Comparison of ENCODE assay signal across 12 cellular contexts in the genomic region with DNA sequence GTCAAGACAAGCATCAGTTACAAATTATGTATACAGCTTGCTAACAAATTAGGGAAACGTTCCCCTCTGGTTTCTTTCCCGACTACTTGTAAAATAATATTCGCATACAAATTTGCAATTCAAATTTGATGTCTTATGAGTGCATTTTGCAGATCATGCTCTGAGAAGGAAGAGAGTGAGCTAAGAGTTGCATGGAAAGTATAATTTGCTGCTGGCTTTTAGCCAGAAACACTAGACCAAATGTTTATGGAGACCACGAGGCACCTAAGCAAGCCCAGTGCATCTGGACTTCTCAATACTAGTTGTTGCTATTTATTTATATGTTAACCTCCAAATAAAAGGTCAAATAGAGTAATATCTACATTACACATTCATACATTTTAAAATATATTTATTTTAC.
"Had no signal": no experiment of that assay in that cellular context is flagged by ENCODE, and none has a peak within 500 bp of the region (broad histone marks: within the 10 kb centered on the region; RNA-seq: fewer than 3 reads in every experiment).

No MANE protein-coding gene starts in this region.

- DNase-seq: activated CD4-positive, alpha-beta T cell treated with anti-CD3 and anti-CD28 coated beads for 48 hours; activated naive CD4-positive, alpha-beta T cell; aorta; left cardiac atrium; lower lobe of right lung; ovary; stimulated activated CD4-positive, alpha-beta T cell treated with anti-CD3 and anti-CD28 coated beads, Interleukin-12 subunit alpha, Interleukin-12 subunit beta, amount 100 ng/mL, for 4 hours; stimulated activated naive CD4-positive, alpha-beta T cell; substantia nigra; trophoblast cell; WERI-Rb-1 had no signal

- ATAC-seq: left cardiac atrium, lower lobe of right lung had no signal

- H3K36me3 ChIP-seq: breast epithelium, lower lobe of right lung, ovary, WERI-Rb-1 had no signal

- H3K27me3 ChIP-seq: breast epithelium, ovary had no signal

- H3K9me3 ChIP-seq: breast epithelium, lower lobe of right lung, ovary had no signal

- H3K4me3 ChIP-seq: breast epithelium, lower lobe of right lung, ovary had no signal

- H3K27ac ChIP-seq: breast epithelium, lower lobe of right lung, ovary, WERI-Rb-1 had no signal

- H3K4me1 ChIP-seq: breast epithelium, lower lobe of right lung had no signal
